35 cellular contexts compared by ENCODE assay signal in the genomic region with DNA sequence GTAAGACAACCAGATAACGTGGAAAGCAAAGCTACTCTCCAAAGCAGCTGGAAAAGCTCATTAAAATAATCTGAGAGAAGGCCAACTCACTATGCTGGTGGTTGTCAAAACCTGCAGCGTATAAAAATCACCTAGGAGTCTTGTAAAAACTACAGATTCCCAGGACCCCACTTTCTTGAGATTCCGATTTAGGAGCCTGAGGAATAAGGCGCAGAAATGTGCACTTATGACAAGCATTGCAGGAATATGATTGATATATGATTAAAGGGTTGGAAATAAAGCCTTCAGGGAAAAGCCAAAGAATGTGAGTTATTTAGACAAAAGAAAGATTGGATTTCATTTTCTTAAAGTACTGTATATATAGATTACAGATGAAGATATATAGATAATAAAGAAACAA.
"Had no signal": no experiment of that assay in that cellular context is flagged by ENCODE, and none has a peak within 500 bp of the region (broad histone marks: within the 10 kb centered on the region; RNA-seq: fewer than 3 reads in every experiment).

No MANE protein-coding gene starts in this region.

- H3K27me3 ChIP-seq: MG63 had no signal

- H3K9ac ChIP-seq: KMS-11 had no signal

- DNase-seq: Karpas-422, Kasumi-1, KG1, MG63, MM.1S, MV-4-11, NCI-H1048, NCI-H1092, NCI-H1092 treated with DMSO at 0.1 percent for 48 hours, NCI-H1105, NCI-H1105 treated with DMSO at 0.1 percent for 48 hours, NCI-H1417, NCI-H1417 treated with DMSO at 0.1 percent for 48 hours, NCI-H1436, NCI-H1436 treated with DMSO at 0.1 percent for 48 hours, NCI-H146, NCI-H1694, NCI-H1694 treated with DMSO at 0.1 percent for 48 hours, NCI-H187, NCI-H187 treated with DMSO at 0.1 percent for 48 hours, NCI-H1930, NCI-H2029, NCI-H2029 treated with DMSO at 0.1 percent for 48 hours, NCI-H2081, NCI-H2081 treated with DMSO at 0.1 percent for 48 hours, NCI-H2107, NCI-H2171, NCI-H2171 treated with DMSO at 0.1 percent for 48 hours, NCI-H2227 treated with DMSO at 0.1 percent for 48 hours, NCI-H226, NCI-H345, NCI-H446, NCI-H446 treated with DMSO at 0.1 percent for 48 hours, NCI-H510A had no signal

- H3K9me3 ChIP-seq: MG63 had no signal

- H3K4me2 ChIP-seq: KMS-11 had no signal

- H3K27ac ChIP-seq: KMS-11 had no signal

- H3K4me3 ChIP-seq: MG63 had no signal

- H3K36me3 ChIP-seq: MG63 had no signal
